In the genomic region with DNA sequence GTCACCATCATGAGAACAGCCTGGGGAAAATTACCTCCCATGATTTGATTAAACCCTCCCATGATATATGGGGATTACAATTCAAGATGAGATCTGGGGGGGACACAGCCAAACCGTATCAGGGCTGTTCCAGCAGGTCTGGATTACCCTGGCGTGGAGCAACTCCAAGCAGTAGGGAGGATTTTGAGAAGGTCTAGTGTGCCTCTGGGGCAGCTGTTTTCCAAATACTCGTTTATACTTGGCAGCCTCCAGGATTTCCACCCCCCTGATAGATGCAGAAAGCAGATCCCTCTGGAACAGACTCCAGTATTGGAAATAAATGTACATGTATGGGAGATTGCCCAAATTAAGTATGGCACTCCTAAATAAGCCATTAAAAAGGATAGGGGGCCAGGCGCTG, we compare ENCODE assay signal across 24 cellular contexts. TPM values are rescaled to one million over a fixed set of nuclear protein-coding genes. Genes with fewer than 3 reads are reported as not detected.
"Had no signal": no experiment of that assay in that cellular context is flagged by ENCODE, and none has a peak within 500 bp of the region (broad histone marks: within the 10 kb centered on the region; RNA-seq: fewer than 3 reads in every experiment).

No MANE protein-coding gene starts in this region.

- DNase-seq: IMR-90, Kasumi-1, MM.1S, NCI-H1092 treated with DMSO at 0.1 percent for 48 hours, NCI-H1436, NCI-H187, NCI-H2029 treated with DMSO at 0.1 percent for 48 hours, NCI-H2171 treated with DMSO at 0.1 percent for 48 hours, NCI-H345, NCI-H446 treated with DMSO at 0.1 percent for 48 hours, NCI-H510A treated with DMSO at 0.1 percent for 48 hours, NCI-H526, PC-3, SHP77, SW 1271, T-cell had no signal

- H3K27ac Mint-ChIP-seq: T-helper 1 cell treated with Interleukin-12 subunit alpha and Interleukin-12 subunit beta and Interleukin-4 antibody, amounts not matched to agents 30 μg/mL and 1 μg/mL, for 36 hours had no signal

- H3K4me2 ChIP-seq: KMS-11 had no signal

- H3K9ac ChIP-seq: KMS-11 had no signal

- H3K4me1 Mint-ChIP-seq: T-cell had no signal

- H3K9me3 Mint-ChIP-seq: T-cell; T-helper 1 cell treated with Interleukin-12 subunit alpha and Interleukin-12 subunit beta and Interleukin-4 antibody, amounts not matched to agents 30 μg/mL and 1 μg/mL, for 36 hours had no signal

- H3K4me3 Mint-ChIP-seq: T-cell; T-helper 1 cell treated with Interleukin-12 subunit alpha and Interleukin-12 subunit beta and Interleukin-4 antibody, amounts not matched to agents 30 μg/mL and 1 μg/mL, for 36 hours had no signal

- FAIRE-seq: HepG2 had no signal

- H3K27ac ChIP-seq: KMS-11, RWPE1 had no signal

- H3K27me3 Mint-ChIP-seq: T-cell had no signal

RNA-seq across cellular contexts. Expression of gene FANCD2OS, which starts 49.0 kb away (rescaled TPM):
- total RNA-seq: HepG2; HT1080; IMR-90; M059J; PC-3; SK-MEL-5; T-cell; T-helper 2 cell treated with Interferon-gamma antibody and Interleukin-4, amounts not matched to agents 100 ng/mL and 5 ng/mL, for 36 hours had no signal
- polyA plus RNA-seq: HepG2, IMR-90 had no signal
